ENCODE assay signal across 9 cellular contexts in genomic region chr5:69432412-69433206, GRCh38. TPM values are rescaled to one million over a fixed set of nuclear protein-coding genes. Genes with fewer than 3 reads are reported as not detected.
DNase-seq lines count a peak whose midpoint lies in the region; ATAC-seq, FAIRE-seq and TF ChIP-seq lines count a peak whose summit lies in the region.
"Had no signal": no experiment of that assay in that cellular context is flagged by ENCODE, and none has a peak within 500 bp of the region (broad histone marks: within the 10 kb centered on the region; RNA-seq: fewer than 3 reads in every experiment).

No MANE protein-coding gene starts in this region.

- H3K9ac ChIP-seq in K562 (ENCODE audit: insufficient read depth in 1 of 2, low read depth in 2 of 2, low read length in 2 of 2) = no peak overlapping the region

- no peak for TF ChIP-seq POLR2A in K562 (conservative IDR thresholded peaks at IDR 0.05)
- no peak for TF ChIP-seq POLR2A in esophagus squamous epithelium (IDR thresholded peaks at IDR 0.05)
- TF ChIP-seq POLR2A in esophagus muscularis mucosa (IDR thresholded peaks at IDR 0.05; ENCODE audit: low read depth) = no peak

- DNase-seq in K562 (ENCODE audit: extremely low read depth in 1 of 4, low spot score in 3 of 4) (no peak), esophagus squamous epithelium (lab: John Stamatoyannopoulos, UW) (no peak), Kasumi-1 (lab: John Stamatoyannopoulos, UW) (no peak), esophagus muscularis mucosa (ENCODE audit: extremely low spot score) (no peak)
- DNase-seq: gastrocnemius medialis; stimulated activated CD4-positive, alpha-beta T cell treated with anti-CD3 and anti-CD28 coated beads, Interleukin-12 subunit alpha, Interleukin-12 subunit beta, amount 100 ng/mL, for 4 hours had no signal

- TF ChIP-seq CTCF in K562 (IDR thresholded peaks at IDR 0.05 in 2 of 3, conservative IDR thresholded peaks at IDR 0.05 in 1 of 3; ENCODE audit: insufficient read depth in 2 of 3, low read depth in 1 of 3, low read length in 3 of 3) (no peak), esophagus squamous epithelium (IDR thresholded peaks at IDR 0.05) (no peak), esophagus muscularis mucosa (IDR thresholded peaks at IDR 0.05) (no peak)

- intact Hi-C loops in K562 (cut with micrococcal nuclease) = no loop called here
- intact Hi-C loops in esophagus squamous epithelium (cut with DNase I) = no loop called here
- intact Hi-C loops in esophagus muscularis mucosa (cut with DNase I) = no loop called here

- no peak for TF ChIP-seq EP300 in K562 (IDR thresholded peaks at IDR 0.05; ENCODE audit: low read length)
- TF ChIP-seq EP300 in esophagus muscularis mucosa (IDR thresholded peaks at IDR 0.05) = no peak

- H3K9me3 ChIP-seq in K562 (replicated peaks; ENCODE audit: control insufficient read depth, insufficient read depth, low read depth, low read length) (no peaks in the 10 kb centered on the region), esophagus squamous epithelium (no peaks in the 10 kb centered on the region), esophagus muscularis mucosa (no peaks in the 10 kb centered on the region)
- H3K9me3 ChIP-seq: gastrocnemius medialis had no signal

- 58% methylated on average over 8 of the region's 8 CpGs for WGBS in K562 (ENCODE audit: insufficient coverage, low coverage, missing lambda C conversion rate)
- WGBS in esophagus squamous epithelium, 2 donors = 83 to 87% methylated on average over 8 of the region's 8 CpGs
- WGBS in esophagus muscularis mucosa = 87% methylated on average over 8 of the region's 8 CpGs

- in situ Hi-C loops in K562 (cut with MboI) = no loop called here

- FAIRE-seq in K562 (lab: Jason Lieb, UNC) = no peak

- H3K36me3 ChIP-seq in K562 (ENCODE audit: control insufficient read depth, insufficient read depth, low read length) (no peaks in the 10 kb centered on the region), esophagus squamous epithelium (peaks cover 0 to 51% (median 0%) of the 10 kb centered on the region in 3 donors), esophagus muscularis mucosa (no peaks in the 10 kb centered on the region)
- H3K36me3 ChIP-seq: gastrocnemius medialis had no signal

- no peaks in the 10 kb centered on the region for H4K20me1 ChIP-seq in K562 (replicated peaks; ENCODE audit: control insufficient read depth, insufficient read depth, low read length)

- H3K4me1 ChIP-seq in K562 (replicated peaks in 1 of 2; ENCODE audit: control insufficient read depth in 2 of 2, insufficient read depth in 2 of 2, low read length in 2 of 2) = no peaks in the 10 kb centered on the region
- H3K4me1 ChIP-seq in esophagus squamous epithelium = peaks cover 0 to 8% (median 0%) of the 10 kb centered on the region in 3 donors
- H3K4me1 ChIP-seq in esophagus muscularis mucosa = no peaks in the 10 kb centered on the region
- H3K4me1 ChIP-seq: gastrocnemius medialis had no signal

- no peaks in the 10 kb centered on the region for H3K79me2 ChIP-seq in K562 (ENCODE audit: control insufficient read depth, insufficient read depth, low read length)

- H3K4me2 ChIP-seq in K562 (ENCODE audit: insufficient read depth, low read length) = no peak overlapping the region

- POLR2A ChIA-PET in K562 (lab: Yijun Ruan, JAX) = no interaction called here

- no peak overlapping the region for H3K27ac ChIP-seq in K562 (ENCODE audit: extremely low read depth, low read depth, low read length)
- H3K27ac ChIP-seq in esophagus squamous epithelium = no peak overlapping the region
- H3K27ac ChIP-seq in esophagus muscularis mucosa (replicated peaks in 1 of 4) = no peak overlapping the region
- H3K27ac ChIP-seq: gastrocnemius medialis had no signal

- H2AFZ ChIP-seq in K562 (ENCODE audit: low read depth, low read length) = peak overlapping the region; percentile 57; the same call in 1 of the 2 replicates

- CTCF ChIA-PET in K562 (lab: Yijun Ruan, JAX; ENCODE audit: low intra/inter-chr PET ratio) = no interaction called here

- TF ChIP-seq RAD21 in K562 (CRISPR knock-in tag; conservative IDR thresholded peaks at IDR 0.05 in 1 of 2, IDR thresholded peaks at IDR 0.05 in 1 of 2) = no peak

- H3K9me1 ChIP-seq in K562 (ENCODE audit: control insufficient read depth, insufficient read depth, low read length) = no peaks in the 10 kb centered on the region

- H3K27me3 ChIP-seq in K562 (ENCODE audit: control insufficient read depth in 2 of 2, insufficient read depth in 2 of 2, low read length in 2 of 2) (no peaks in the 10 kb centered on the region), esophagus squamous epithelium (no peaks in the 10 kb centered on the region), esophagus muscularis mucosa (no peaks in the 10 kb centered on the region)
- H3K27me3 ChIP-seq: gastrocnemius medialis had no signal

- H3K4me3 ChIP-seq in K562 (no peak overlapping the region), esophagus squamous epithelium (no peak overlapping the region), esophagus muscularis mucosa (no peak overlapping the region)
- H3K4me3 ChIP-seq: gastrocnemius medialis had no signal

- peak; percentile 54 for ATAC-seq in GM18858 (IDR thresholded peaks at IDR 0.05; ENCODE audit: unreplicated experiment)
- ATAC-seq in GM21367 (IDR thresholded peaks at IDR 0.05; ENCODE audit: unreplicated experiment) = peak; percentile 66
- ATAC-seq in HG03045 (IDR thresholded peaks at IDR 0.05; ENCODE audit: unreplicated experiment) = peak; percentile 51
- ATAC-seq in K562 = no peak
- ATAC-seq: gastrocnemius medialis had no signal

- BruUV-seq in K562 (replicated peaks; lab: Mats Ljungman, UMichigan) = no TSS peak

TF ChIP-seq in K562, 482 proteins besides CTCF, POLR2A, EP300 and RAD21 (continues in another document):
- TF ChIP-seq, protein P1, sequence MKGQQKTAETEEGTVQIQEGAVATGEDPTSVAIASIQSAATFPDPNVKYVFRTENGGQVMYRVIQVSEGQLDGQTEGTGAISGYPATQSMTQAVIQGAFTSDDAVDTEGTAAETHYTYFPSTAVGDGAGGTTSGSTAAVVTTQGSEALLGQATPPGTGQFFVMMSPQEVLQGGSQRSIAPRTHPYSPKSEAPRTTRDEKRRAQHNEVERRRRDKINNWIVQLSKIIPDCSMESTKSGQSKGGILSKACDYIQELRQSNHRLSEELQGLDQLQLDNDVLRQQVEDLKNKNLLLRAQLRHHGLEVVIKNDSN (CRISPR knock-in tag; IDR thresholded peaks at IDR 0.05) = no peak
- TF ChIP-seq, protein P2, sequence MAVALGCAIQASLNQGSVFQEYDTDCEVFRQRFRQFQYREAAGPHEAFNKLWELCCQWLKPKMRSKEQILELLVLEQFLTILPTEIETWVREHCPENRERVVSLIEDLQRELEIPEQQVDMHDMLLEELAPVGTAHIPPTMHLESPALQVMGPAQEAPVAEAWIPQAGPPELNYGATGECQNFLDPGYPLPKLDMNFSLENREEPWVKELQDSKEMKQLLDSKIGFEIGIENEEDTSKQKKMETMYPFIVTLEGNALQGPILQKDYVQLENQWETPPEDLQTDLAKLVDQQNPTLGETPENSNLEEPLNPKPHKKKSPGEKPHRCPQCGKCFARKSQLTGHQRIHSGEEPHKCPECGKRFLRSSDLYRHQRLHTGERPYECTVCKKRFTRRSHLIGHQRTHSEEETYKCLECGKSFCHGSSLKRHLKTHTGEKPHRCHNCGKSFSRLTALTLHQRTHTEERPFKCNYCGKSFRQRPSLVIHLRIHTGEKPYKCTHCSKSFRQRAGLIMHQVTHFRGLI (CRISPR knock-in tag; IDR thresholded peaks at IDR 0.05) = no peak
- no peak for TF ChIP-seq ZNF124 (CRISPR knock-in tag; IDR thresholded peaks at IDR 0.05)

RNA-seq across cellular contexts. Expression of gene MARVELD2, which starts 17.7 kb away (rescaled TPM):
- 0.72 and 0.79 TPM in 2 replicates for total RNA-seq in K562 (2011; cell fraction: chromatin; rRNA removed; ENCODE audit: low replicate concordance)
- total RNA-seq in K562 (2011; cell fraction: nucleolus; rRNA removed) = 0.33 and 0.92 TPM in 2 replicates
- total RNA-seq in K562 (2011; cell fraction: nucleoplasm; rRNA removed) = 0.69 and 0.95 TPM in 2 replicates
- total RNA-seq in K562 (2014; rRNA removed) (0.08 TPM in 1 of 2 replicates, not detected in the other), K562 (2014; rRNA removed; fragmentation: Illumina TruSeq; extraction: Trizol) (0.04 and 0.13 TPM in 2 replicates), K562 (2015; rRNA removed; fragmentation: Illumina TruSeq; extraction: Trizol) (0.29 and 0.30 TPM in 2 replicates), K562 (2021) (0.09 and 0.13 TPM in 2 replicates), esophagus squamous epithelium (10 to 100 TPM; 12.4 to 24.5 (median 18.2) TPM), esophagus muscularis mucosa (1 to 10 TPM in 1 of 4 donors, under 1 TPM in 3; 0.42 to 1.0 (median 0.93) TPM)
- polyA plus RNA-seq in K562 (2011; rRNA removed) (0.05 and 0.21 TPM in 2 replicates), K562 (2014; fragmentation: Illumina TruSeq; extraction: Trizol) (0.03 TPM in 2 replicates), K562 (2014; fragmentation: Nextera tagmentation; extraction: Ambion mirVana) (under 1 TPM in 1 of 2 experiments, not detected in 1; 0.03 TPM), K562 (2014; rRNA removed) (0.07 TPM in 1 of 2 replicates, not detected in the other)
- polyA plus RNA-seq in K562 (2011; cell fraction: cytosol; rRNA removed) = 0.07 TPM in 1 of 2 replicates, not detected in the other
- 0.20 and 0.34 TPM in 2 replicates for polyA plus RNA-seq in K562 (2011; cell fraction: nucleus; rRNA removed)
- 0.03 and 0.08 TPM in 2 replicates for polyA plus RNA-seq in K562 (2012)
- 0.25 and 0.54 TPM in 2 replicates for polyA minus RNA-seq in K562 (2011; rRNA and poly(A)+ RNA removed)
- not detected in 2 replicates for polyA minus RNA-seq in K562 (2011; cell fraction: cytosol; rRNA and poly(A)+ RNA removed)
- 0.40 and 0.56 TPM in 2 replicates for polyA minus RNA-seq in K562 (2011; cell fraction: nucleus; rRNA and poly(A)+ RNA removed)

RNA-seq across cellular contexts. Expression of gene OCLN, which starts 60.0 kb away (rescaled TPM):
- 0.58 and 2.8 TPM in 2 replicates for total RNA-seq in K562 (2011; cell fraction: chromatin; rRNA removed; ENCODE audit: low replicate concordance)
- 0.33 and 0.53 TPM in 2 replicates for total RNA-seq in K562 (2011; cell fraction: nucleolus; rRNA removed)
- total RNA-seq in K562 (2011; cell fraction: nucleoplasm; rRNA removed) = 1.4 and 2.7 TPM in 2 replicates
- total RNA-seq in K562 (2014; rRNA removed) = 0.05 and 0.08 TPM in 2 replicates
- total RNA-seq in K562 (2014; rRNA removed; fragmentation: Illumina TruSeq; extraction: Trizol) = 0.22 and 0.29 TPM in 2 replicates
- total RNA-seq in K562 (2015; rRNA removed; fragmentation: Illumina TruSeq; extraction: Trizol) = 0.23 and 0.29 TPM in 2 replicates
- 0.27 and 0.29 TPM in 2 replicates for total RNA-seq in K562 (2021)
- 0.09 and 0.15 TPM in 2 replicates for polyA plus RNA-seq in K562 (2011; rRNA removed)
- polyA plus RNA-seq in K562 (2011; cell fraction: cytosol; rRNA removed) = 0.01 and 0.03 TPM in 2 replicates
- 0.11 and 0.20 TPM in 2 replicates for polyA plus RNA-seq in K562 (2011; cell fraction: nucleus; rRNA removed)
- 0.09 and 0.11 TPM in 2 replicates for polyA plus RNA-seq in K562 (2012)
- polyA plus RNA-seq in K562 (2014; fragmentation: Illumina TruSeq; extraction: Trizol) = 0.03 and 0.06 TPM in 2 replicates
- polyA plus RNA-seq in K562 (2014; fragmentation: Nextera tagmentation; extraction: Ambion mirVana) = under 1 TPM; 0.06 to 0.08 TPM
- 0.19 and 0.22 TPM in 2 replicates for polyA plus RNA-seq in K562 (2014; rRNA removed)
- polyA minus RNA-seq in K562 (2011; rRNA and poly(A)+ RNA removed) = 0.39 and 0.42 TPM in 2 replicates
- polyA minus RNA-seq in K562 (2011; cell fraction: cytosol; rRNA and poly(A)+ RNA removed) = 0.19 TPM in 1 of 2 replicates, not detected in the other
- 0.40 and 0.44 TPM in 2 replicates for polyA minus RNA-seq in K562 (2011; cell fraction: nucleus; rRNA and poly(A)+ RNA removed)
- total RNA-seq in esophagus squamous epithelium = 10 to 100 TPM; 12.0 to 56.2 (median 31.8) TPM
- total RNA-seq in esophagus muscularis mucosa = 1 to 10 TPM in 3 of 4 donors, under 1 TPM in 1; 0.83 to 4.2 (median 1.8) TPM

Comparison
In these comparisons a context has a peak if more than half of its experiments do, and no peak if none do; other contexts are left out.
1. RNA of gene MARVELD2, which starts 17.7 kb away (total RNA-seq): 12.4 to 24.5 TPM in esophagus squamous epithelium; 0.42 to 1.0 TPM in esophagus muscularis mucosa and 0.04 to 0.95 TPM in K562; every median in the first group is over 4 times any median in the second.